Comparison of ENCODE assay signal across 14 cellular contexts in the genomic region with DNA sequence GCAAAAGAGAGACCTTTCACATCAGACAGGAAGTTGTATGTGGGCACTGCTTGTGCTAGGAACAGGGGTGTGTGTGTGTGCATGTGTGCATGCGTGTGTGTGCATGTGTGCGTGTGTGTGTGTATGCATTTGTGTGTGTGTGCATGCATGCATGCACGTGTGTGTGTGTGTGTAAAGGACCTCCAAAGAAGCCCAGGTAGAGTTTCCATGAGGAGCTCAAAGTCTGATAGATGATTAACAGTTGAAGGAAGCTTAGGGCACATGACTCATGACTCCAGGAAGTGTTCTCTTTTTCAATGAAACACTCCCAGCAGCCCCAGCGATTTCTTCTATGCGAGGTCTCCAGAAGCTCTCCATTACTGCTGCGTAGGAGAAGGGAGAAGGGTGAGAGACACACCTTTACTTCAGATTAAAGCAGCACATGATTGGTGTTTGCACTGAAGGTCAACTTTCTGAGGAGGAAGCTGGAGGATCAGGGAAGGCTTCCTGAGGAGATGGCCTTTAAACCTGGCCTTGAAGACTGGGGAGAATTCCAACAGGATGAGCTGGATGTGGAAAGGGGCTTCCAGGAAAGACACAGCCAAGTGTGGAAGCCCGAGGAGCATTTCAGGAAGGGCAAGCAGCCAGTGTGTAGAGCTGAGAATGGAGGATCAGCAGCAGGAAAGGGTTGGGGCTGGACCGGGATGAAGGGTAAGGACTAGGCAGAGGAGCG.
DNase-seq lines count a peak whose midpoint lies in the region; ATAC-seq, FAIRE-seq and TF ChIP-seq lines count a peak whose summit lies in the region.
"Had no signal": no experiment of that assay in that cellular context is flagged by ENCODE, and none has a peak within 500 bp of the region (broad histone marks: within the 10 kb centered on the region; RNA-seq: fewer than 3 reads in every experiment).

No MANE protein-coding gene starts in this region.

- dilution Hi-C loops in keratinocyte (cut with MboI; ENCODE audit: extremely low pct_ligation_motif_present, low sequenced_read_pairs) = no loop called here

- H3K27ac ChIP-seq in GM23248 (no peak overlapping the region), keratinocyte (ENCODE audit: control insufficient read depth, insufficient read depth, low read length) (no peak overlapping the region)
- H3K27ac ChIP-seq: tibial artery had no signal

- H4K20me1 ChIP-seq in GM23248 (ENCODE audit: insufficient read depth) = no peaks in the 10 kb centered on the region
- H4K20me1 ChIP-seq in keratinocyte (ENCODE audit: control insufficient read depth, extremely low read depth, insufficient read depth, low read length) = no peaks in the 10 kb centered on the region

- H2AFZ ChIP-seq in GM23248 = peak overlapping the region; percentile 60
- peak overlapping the region; percentile 45 for H2AFZ ChIP-seq in keratinocyte (ENCODE audit: control insufficient read depth, low read length)

- H3K4me2 ChIP-seq in GM23248 (ENCODE audit: unreplicated experiment) = no peak overlapping the region
- H3K4me2 ChIP-seq in keratinocyte (ENCODE audit: control insufficient read depth, extremely low read depth, insufficient read depth, low read depth, low read length) = no peak overlapping the region

- peak; percentile 21 for DNase-seq in Caki2 (ENCODE audit: low read depth)
- DNase-seq in GM23248 = peak; percentile 22
- DNase-seq in keratinocyte (ENCODE audit: low read depth, low spot score) = no peak
- no peak for DNase-seq in GM13977 (ENCODE audit: low spot score)
- no peak for DNase-seq in Kasumi-1 (lab: John Stamatoyannopoulos, UW)
- DNase-seq in medulla oblongata (ENCODE audit: extremely low spot score) = no peak
- DNase-seq: activated B cell treated with CpG ODN at 0.5 μM for 24 hours, anterior cingulate cortex, COR-L47, midbrain, SIG-M5, tibial artery had no signal

- no peaks in the 10 kb centered on the region for H3K9me1 ChIP-seq in keratinocyte (ENCODE audit: control insufficient read depth, extremely low read depth, insufficient read depth, low read length)

- H3K4me1 ChIP-seq in GM23248 (ENCODE audit: insufficient read depth) (no peaks in the 10 kb centered on the region), keratinocyte (ENCODE audit: control insufficient read depth, extremely low read depth, insufficient read depth, low read length) (peaks cover 5% of the 10 kb centered on the region)

- H3K9me2 ChIP-seq in GM23248 (ENCODE audit: insufficient read depth) = no peaks in the 10 kb centered on the region

- H3K79me2 ChIP-seq in GM23248 (ENCODE audit: insufficient read depth) = no peaks in the 10 kb centered on the region
- H3K79me2 ChIP-seq in keratinocyte (ENCODE audit: control insufficient read depth, insufficient read depth, low read length) = no peaks in the 10 kb centered on the region

- ATAC-seq in GM18868 (IDR thresholded peaks at IDR 0.05; ENCODE audit: unreplicated experiment) = no peak

- H3K27me3 Mint-ChIP-seq in T-helper 1 cell treated with Interleukin-12 subunit alpha and Interleukin-12 subunit beta and Interleukin-4 antibody, amounts not matched to agents 30 μg/mL and 1 μg/mL, for 36 hours (ENCODE audit: low read depth) = no peaks in the 10 kb centered on the region
- H3K27me3 Mint-ChIP-seq: activated B cell treated with CpG ODN at 0.5 μM for 24 hours had no signal

- H3K9ac ChIP-seq in GM23248 (no peak overlapping the region), keratinocyte (ENCODE audit: control insufficient read depth, extremely low read depth, insufficient read depth, low read length) (no peak overlapping the region)

- in situ Hi-C loops in Caki2 (cut with HindIII; ENCODE audit: low pct_unique_long_range_greater_than_20kb, low sequenced_read_pairs) (no loop called here), GM23248 (cut with MboI) (loop anchor here (10.0 to 25.0 kb wide), 3 partner anchors 277 to 780 kb away; no protein-coding TSS in a partner anchor), GM13977 (cut with MboI; ENCODE audit: low pct_unique_long_range_greater_than_20kb, low sequenced_read_pairs, unreplicated experiment) (loop anchor here (25.0 kb wide), 3 partner anchors 280 to 1180 kb away; no protein-coding TSS in a partner anchor)

- H3F3A ChIP-seq in GM23248 (ENCODE audit: insufficient read depth) = no peaks in the 10 kb centered on the region

- no peaks in the 10 kb centered on the region for H3K36me3 ChIP-seq in GM23248 (ENCODE audit: low read depth)
- H3K36me3 ChIP-seq in keratinocyte (ENCODE audit: control insufficient read depth in 2 of 2, extremely low read depth in 1 of 2, insufficient read depth in 2 of 2, low read length in 2 of 2) = no peaks in the 10 kb centered on the region
- H3K36me3 ChIP-seq: tibial artery had no signal

- no peak overlapping the region for H3K4me3 Mint-ChIP-seq in T-helper 1 cell treated with Interleukin-12 subunit alpha and Interleukin-12 subunit beta and Interleukin-4 antibody, amounts not matched to agents 30 μg/mL and 1 μg/mL, for 36 hours
- H3K4me3 Mint-ChIP-seq: activated B cell treated with CpG ODN at 0.5 μM for 24 hours had no signal

- peak; percentile 58 for FAIRE-seq in keratinocyte (lab: Jason Lieb, UNC)

- no peaks in the 10 kb centered on the region for H3K9me3 Mint-ChIP-seq in T-helper 1 cell treated with Interleukin-12 subunit alpha and Interleukin-12 subunit beta and Interleukin-4 antibody, amounts not matched to agents 30 μg/mL and 1 μg/mL, for 36 hours
- H3K9me3 Mint-ChIP-seq: activated B cell treated with CpG ODN at 0.5 μM for 24 hours had no signal

- peaks cover 12% of the 10 kb centered on the region for H3K4me1 Mint-ChIP-seq in T-helper 1 cell treated with Interleukin-12 subunit alpha and Interleukin-12 subunit beta and Interleukin-4 antibody, amounts not matched to agents 30 μg/mL and 1 μg/mL, for 36 hours (ENCODE audit: low read depth)

- no peaks in the 10 kb centered on the region for H3K36me3 Mint-ChIP-seq in T-helper 1 cell treated with Interleukin-12 subunit alpha and Interleukin-12 subunit beta and Interleukin-4 antibody, amounts not matched to agents 30 μg/mL and 1 μg/mL, for 36 hours (ENCODE audit: low read depth)

- H3K4me3 ChIP-seq in GM23248 (no peak overlapping the region), keratinocyte (ENCODE audit: control insufficient read depth in 2 of 3, extremely low read depth in 1 of 3, insufficient read depth in 2 of 3, low read depth in 1 of 3, low read length in 3 of 3) (no peak overlapping the region)
- H3K4me3 ChIP-seq: tibial artery had no signal

- H3K27me3 ChIP-seq in GM23248 (replicated peaks; ENCODE audit: insufficient read depth) (no peaks in the 10 kb centered on the region), keratinocyte (ENCODE audit: control insufficient read depth, extremely low read depth, insufficient read depth, low read length) (no peaks in the 10 kb centered on the region)

- H3K27ac Mint-ChIP-seq in T-helper 1 cell treated with Interleukin-12 subunit alpha and Interleukin-12 subunit beta and Interleukin-4 antibody, amounts not matched to agents 30 μg/mL and 1 μg/mL, for 36 hours = peak overlapping the region; percentile 19
- H3K27ac Mint-ChIP-seq: activated B cell treated with CpG ODN at 0.5 μM for 24 hours had no signal

- H3K9me3 ChIP-seq in GM23248 (ENCODE audit: low read depth) (no peaks in the 10 kb centered on the region), keratinocyte (ENCODE audit: control insufficient read depth, low read depth, low read length) (no peaks in the 10 kb centered on the region)

- TF ChIP-seq CTCF in keratinocyte (optimal IDR thresholded peaks at IDR 0.05 in 1 of 3, IDR thresholded peaks at IDR 0.05 in 1 of 3, conservative IDR thresholded peaks at IDR 0.05 in 1 of 3; ENCODE audit: extremely low read depth in 1 of 3, insufficient read depth in 2 of 3, low read length in 3 of 3) (no peak), GM13977 (IDR thresholded peaks at IDR 0.05; ENCODE audit: extremely low read depth, insufficient read depth, missing control alignments) (no peak)

- 74 to 75% methylated on average over 9 of the region's 9 CpGs for WGBS in GM23248 (ENCODE audit: low coverage in 1 of 2, low lambda C conversion rate in 2 of 2, missing lambda C conversion rate in 2 of 2), 2 experiments

Comparison
In these comparisons a context has a peak if more than half of its experiments do, and no peak if none do; other contexts are left out.
1. DNase-seq: peak in Caki2 (single experiment) and GM23248 (single experiment); none in keratinocyte (single experiment), GM13977 (single experiment), Kasumi-1 (0 of 2) and medulla oblongata (single experiment).